ENCODE assay signal across 8 cellular contexts in genomic region chr3:119463171-119464169, GRCh38. TPM values are rescaled to one million over a fixed set of nuclear protein-coding genes. Genes with fewer than 3 reads are reported as not detected.
DNase-seq lines count a peak whose midpoint lies in the region; ATAC-seq lines count a peak whose summit lies in the region.

TSS of gene TMEM39A (minus strand) at chr3:119463615. CDS start at chr3:119462074, 1,541 bp downstream.

- peaks cover 19 to 52% (median 24%) of the 10 kb centered on the region in 10 experiments for H3K4me1 ChIP-seq in BLaER1 treated with 17β-estradiol and CSF1 and Interleukin-3, amounts not matched to agents 10 nM and 100 nM

- H3K36me3 ChIP-seq in BLaER1 treated with 17β-estradiol and CSF1 and Interleukin-3, amounts not matched to agents 10 nM and 100 nM: peaks cover 27 to 38% (median 34%) of the 10 kb centered on the region in 11 experiments

- H3K27me3 ChIP-seq in BLaER1 treated with 17β-estradiol and CSF1 and Interleukin-3, amounts not matched to agents 10 nM and 100 nM: no peaks in the 10 kb centered on the region

- peaks cover 0 to 13% (median 0%) of the 10 kb centered on the region in 11 experiments; a peak in 2 of 22 replicates for H4K20me1 ChIP-seq in BLaER1 treated with 17β-estradiol and CSF1 and Interleukin-3, amounts not matched to agents 10 nM and 100 nM

- ATAC-seq in GM19351 (IDR thresholded peaks at IDR 0.05; ENCODE audit: unreplicated experiment) (peak; percentile 88), HG03521 (IDR thresholded peaks at IDR 0.05; ENCODE audit: unreplicated experiment) (peak; percentile 91), left colon (peak; percentile 97)

- DNase-seq in NCI-H748 (lab: John Stamatoyannopoulos, UW; ENCODE audit: unreplicated experiment): peak; percentile 98
- DNase-seq in activated CD4-positive, alpha-beta T cell treated with anti-CD3 and anti-CD28 coated beads, Interleukin-2, amount 50 U/mL, for 1 hour: peak; percentile 99
- DNase-seq in cortex of kidney (lab: John Stamatoyannopoulos, UW): peak; percentile 87
- DNase-seq in left colon: peak; percentile 99 to 100
- DNase-seq in stimulated activated CD4-positive, alpha-beta T cell treated with anti-CD3 and anti-CD28 coated beads, Interleukin-1b, Interleukin-23, amount 100 ng/mL, for 48 hours: peak; percentile 98

- peak within 1 kb of the TSS; percentile 87 to 99 (median 94) for H3K4me3 ChIP-seq in BLaER1 treated with 17β-estradiol and CSF1 and Interleukin-3, amounts not matched to agents 10 nM and 100 nM

- no peaks in the 10 kb centered on the region for H3K9me3 ChIP-seq in BLaER1 treated with 17β-estradiol and CSF1 and Interleukin-3, amounts not matched to agents 10 nM and 100 nM (replicated peaks in 1 of 11)

- intact Hi-C loops in left colon (cut with DNase I, micrococcal nuclease): no loop called here

- H3K9ac ChIP-seq in BLaER1 treated with 17β-estradiol and CSF1 and Interleukin-3, amounts not matched to agents 10 nM and 100 nM: peak within 1 kb of the TSS; percentile 82 to 94 (median 90)

- H3K27ac ChIP-seq in BLaER1 treated with 17β-estradiol and CSF1 and Interleukin-3, amounts not matched to agents 10 nM and 100 nM: peak within 1 kb of the TSS; percentile 77 to 92 (median 85)

- H3K4me2 ChIP-seq in BLaER1 treated with 17β-estradiol and CSF1 and Interleukin-3, amounts not matched to agents 10 nM and 100 nM: peak within 1 kb of the TSS; percentile 74 to 95 (median 83)

RNA-seq across cellular contexts. Expression of gene TMEM39A, which starts in this region (rescaled TPM):
- total RNA-seq in left colon: 10 to 100 TPM; 26.3 to 37.3 TPM

Comparison
In these comparisons a context has a peak if more than half of its experiments do, and no peak if none do; other contexts are left out.
1. Peak in every context shown above with its lines: DNase-seq, ATAC-seq, H3K4me3 ChIP-seq and H3K27ac ChIP-seq.